20 cellular contexts compared by ENCODE assay signal in genomic region chr12:26795899-26796298, GRCh38.
"Had no signal": no experiment of that assay in that cellular context is flagged by ENCODE, and none has a peak within 500 bp of the region (broad histone marks: within the 10 kb centered on the region; RNA-seq: fewer than 3 reads in every experiment).

No MANE protein-coding gene starts in this region.

- H3K27me3 ChIP-seq: heart right ventricle, neutrophil, ovary, right atrium auricular region, thyroid gland, upper lobe of right lung had no signal

- H3K27ac ChIP-seq: heart right ventricle, neutrophil, ovary, psoas muscle, right atrium auricular region, thyroid gland, upper lobe of right lung had no signal

- DNase-seq: activated CD4-positive, alpha-beta T cell treated with anti-CD3 and anti-CD28 coated beads, Interleukin-2, amount 10 ng/mL, durations not matched to agents 24 days and 14 days; activated CD8-positive, alpha-beta memory T cell treated with anti-CD3 and anti-CD28 coated beads, Interleukin-2, amount 10 ng/mL, durations not matched to agents 7 days and 5 days; activated CD8-positive, alpha-beta T cell treated with anti-CD3 and anti-CD28 coated beads for 36 hours; activated gamma-delta T cell; activated T-cell treated with anti-CD3 and anti-CD28 coated beads for 4 hours; aorta; effector CD8-positive, alpha-beta T cell; erythroblast; foreskin fibroblast; heart right ventricle; left colon; mesenchymal stem cell; ovary; psoas muscle; stimulated activated CD4-positive, alpha-beta T cell treated with anti-CD3 and anti-CD28 coated beads, Interleukin-4, amount 100 ng/mL, for 4 hours; stimulated activated naive CD8-positive, alpha-beta T cell treated with anti-CD3 and anti-CD28 coated beads, Interleukin-15, Interleukin-2, amounts not matched to agents 100 U/mL and 50 U/mL, for 24 hours; thyroid gland; upper lobe of right lung had no signal

- H3K4me3 ChIP-seq: heart right ventricle, ovary, psoas muscle, right atrium auricular region, thyroid gland, upper lobe of right lung had no signal

- H3K36me3 ChIP-seq: heart right ventricle, neutrophil, ovary, right atrium auricular region, thyroid gland, upper lobe of right lung had no signal

- H3K9me3 ChIP-seq: heart right ventricle, neutrophil, ovary, psoas muscle, right atrium auricular region, thyroid gland, upper lobe of right lung had no signal
